In genomic region chr12:114405449-114406271, GRCh38 we compare ENCODE assay signal across 9 cellular contexts. TPM values are rescaled to one million over a fixed set of nuclear protein-coding genes. Genes with fewer than 3 reads are reported as not detected.
DNase-seq lines count a peak whose midpoint lies in the region; ATAC-seq and TF ChIP-seq lines count a peak whose summit lies in the region.
"Had no signal": no experiment of that assay in that cellular context is flagged by ENCODE, and none has a peak within 500 bp of the region (broad histone marks: within the 10 kb centered on the region; RNA-seq: fewer than 3 reads in every experiment).

Gene TBX5, minus strand, starts transcription at chr12:114406144. Its CDS starts 2,246 bp downstream, at chr12:114403898.

- H3K9me3 Mint-ChIP-seq in endothelial cell (ENCODE audit: unreplicated experiment) (no peaks in the 10 kb centered on the region), nephron (no peaks in the 10 kb centered on the region)

- H3K36me3 Mint-ChIP-seq in endothelial cell (ENCODE audit: low read depth, unreplicated experiment) (no peaks in the 10 kb centered on the region), nephron (ENCODE audit: low read depth) (no peaks in the 10 kb centered on the region)

- no peak for TF ChIP-seq CTCF in endothelial cell (IDR thresholded peaks at IDR 0.05; ENCODE audit: unreplicated experiment)
- no peak for TF ChIP-seq CTCF in nephron (IDR thresholded peaks at IDR 0.05; ENCODE audit: unreplicated experiment in 3 of 3)

- H3K4me3 Mint-ChIP-seq in endothelial cell (ENCODE audit: unreplicated experiment) (peak within 1 kb of the TSS; percentile 57), nephron (peak within 1 kb of the TSS; percentile 46 to 56 (median 50))

- no peaks in the 10 kb centered on the region for H3K9me3 ChIP-seq in MG63

- peak; percentile 89 for DNase-seq in EH (ENCODE audit: low read depth)
- peak; percentile 35 for DNase-seq in MG63
- DNase-seq in endothelial cell (ENCODE audit: low spot score): no peak
- DNase-seq in NCI-H146 (lab: John Stamatoyannopoulos, UW): no peak
- DNase-seq in NCI-H2196 (lab: John Stamatoyannopoulos, UW; ENCODE audit: unreplicated experiment): no peak
- DNase-seq: NCI-H1930 had no signal

- H3K27ac Mint-ChIP-seq in endothelial cell (ENCODE audit: unreplicated experiment) (no peak within 1 kb of the TSS), nephron (no peak within 1 kb of the TSS)

- H3K27me3 Mint-ChIP-seq in endothelial cell (ENCODE audit: unreplicated experiment) (peaks cover 48% of the 10 kb centered on the region), nephron (ENCODE audit: low read depth) (peaks cover 100% of the 10 kb centered on the region)

- peaks cover 3% of the 10 kb centered on the region; the same call in 1 of the 2 replicates for H3K27me3 ChIP-seq in MG63

- ATAC-seq in GM21528 (IDR thresholded peaks at IDR 0.05; ENCODE audit: low FRiP score, unreplicated experiment): no peak
- no peak for ATAC-seq in GM21576 (IDR thresholded peaks at IDR 0.05; ENCODE audit: unreplicated experiment)

- peak within 1 kb of the TSS; percentile 17 for H3K4me3 ChIP-seq in MG63

- H3K4me1 Mint-ChIP-seq in endothelial cell (ENCODE audit: unreplicated experiment) (peaks cover 25% of the 10 kb centered on the region), nephron (peaks cover 12% of the 10 kb centered on the region)

- H3K36me3 ChIP-seq in MG63: no peaks in the 10 kb centered on the region

RNA-seq across cellular contexts. Expression of gene TBX5, which starts in this region (rescaled TPM):
- not detected in 2 replicates for total RNA-seq in MG63 (2014; rRNA removed; shearing (Covaris generic); ENCODE audit: low replicate concordance)
- total RNA-seq in endothelial cell (ENCODE audit: unreplicated experiment): 0.38 TPM

Comparison
In these comparisons a context has a peak if more than half of its experiments do, and no peak if none do; other contexts are left out.
1. Peak in DNase-seq and H3K4me3 ChIP-seq in MG63; RNA of the gene not detected or under 1 TPM.